Comparison of ENCODE assay signal across 1 cellular context in genomic region chr9:126157826-126158431, GRCh38.
TF ChIP-seq lines count a peak whose summit lies in the region.

No MANE protein-coding gene starts in this region.

TF ChIP-seq in H1, 55 proteins besides CTCF, POLR2A, EP300 and RAD21 (continued from another document):
- TF ChIP-seq TAF7 (optimal IDR thresholded peaks at IDR 0.05; ENCODE audit: borderline replicate concordance, low read depth, low read length) = no peak
- TF ChIP-seq KDM4A (IDR thresholded peaks at IDR 0.05; ENCODE audit: low read depth, low read length, severe bottlenecking) = no peak
- TF ChIP-seq HDAC6 (IDR thresholded peaks at IDR 0.05; ENCODE audit: low read depth, low read length) = no peak
